17 cellular contexts compared by ENCODE assay signal in the genomic region with DNA sequence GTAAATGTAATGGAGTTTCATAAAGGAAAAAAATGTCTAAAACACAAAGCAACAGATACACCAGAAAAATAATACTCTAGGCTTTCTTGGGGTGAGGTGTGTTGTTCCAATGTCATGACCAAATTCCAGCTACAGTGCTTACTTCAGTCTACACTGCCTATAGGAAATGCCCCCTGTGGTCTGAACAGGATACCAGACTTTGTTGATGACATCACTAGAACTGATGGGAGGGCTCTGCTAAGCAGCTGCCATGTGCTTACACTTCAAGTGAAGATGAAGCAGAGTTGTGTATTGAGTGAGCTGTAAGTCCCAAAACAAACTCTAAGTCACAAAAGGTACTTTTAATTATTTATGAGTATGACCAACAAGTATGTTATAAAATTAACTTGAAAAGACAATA.
DNase-seq lines count a peak whose midpoint lies in the region; ATAC-seq, FAIRE-seq and TF ChIP-seq lines count a peak whose summit lies in the region.
"Had no signal": no experiment of that assay in that cellular context is flagged by ENCODE, and none has a peak within 500 bp of the region (broad histone marks: within the 10 kb centered on the region; RNA-seq: fewer than 3 reads in every experiment).

No MANE protein-coding gene starts in this region.

- no peak overlapping the region for H2BK5ac ChIP-seq in IMR-90 (ENCODE audit: low read depth, low read length, poor library complexity, severe bottlenecking)

- H3K4me1 ChIP-seq in HepG2 (ENCODE audit: insufficient read depth, low read length) (no peaks in the 10 kb centered on the region), right lobe of liver (peaks cover 0 to 9% (median 0%) of the 10 kb centered on the region in 4 donors), IMR-90 (ENCODE audit: control insufficient read depth, insufficient read depth, low read length) (no peaks in the 10 kb centered on the region), transverse colon (no peaks in the 10 kb centered on the region), adrenal gland (replicated peaks in 1 of 2) (no peaks in the 10 kb centered on the region)
- H3K4me1 ChIP-seq: BE2C had no signal

- dilution Hi-C loops in IMR-90 (cut with HindIII; ENCODE audit: low sequenced_read_pairs, unreplicated experiment), result no loop called here

- no peak for ATAC-seq in HepG2
- no peak for ATAC-seq in right lobe of liver
- no peak for ATAC-seq in IMR-90 (ENCODE audit: low read depth)
- ATAC-seq: GM12878 had no signal

- no peak overlapping the region for H2AFZ ChIP-seq in HepG2 (ENCODE audit: low read length)
- no peak overlapping the region for H2AFZ ChIP-seq in IMR-90 (replicated peaks; ENCODE audit: low read length, poor library complexity)
- H2AFZ ChIP-seq: GM23248 had no signal

- TF ChIP-seq POLR2A in HepG2 (IDR thresholded peaks at IDR 0.05; ENCODE audit: insufficient read depth in 1 of 2, low read depth in 2 of 2, low read length in 2 of 2) (no peak), right lobe of liver (IDR thresholded peaks at IDR 0.05) (no peak), IMR-90 (IDR thresholded peaks at IDR 0.05; ENCODE audit: low read depth, low read length) (no peak), transverse colon (IDR thresholded peaks at IDR 0.05) (no peak), adrenal gland (IDR thresholded peaks at IDR 0.05) (no peak)

- H3K9me3 ChIP-seq in HepG2 (ENCODE audit: low read length) (no peaks in the 10 kb centered on the region), right lobe of liver (no peaks in the 10 kb centered on the region), IMR-90 (ENCODE audit: control insufficient read depth, insufficient read depth, low read length) (no peaks in the 10 kb centered on the region), transverse colon (no peaks in the 10 kb centered on the region), adrenal gland (replicated peaks in 1 of 3) (no peaks in the 10 kb centered on the region)
- H3K9me3 ChIP-seq: BE2C had no signal

- H3K4ac ChIP-seq in IMR-90 (ENCODE audit: low read depth, low read length), result no peak overlapping the region

- H3K79me1 ChIP-seq in IMR-90 (ENCODE audit: low read depth in 1 of 2, low read length in 2 of 2), result no peaks in the 10 kb centered on the region

- H3K36me3 ChIP-seq in HepG2 (replicated peaks in 1 of 2; ENCODE audit: control insufficient read depth in 1 of 2, insufficient read depth in 2 of 2, low read length in 2 of 2), result no peaks in the 10 kb centered on the region
- no peaks in the 10 kb centered on the region for H3K36me3 ChIP-seq in right lobe of liver
- no peaks in the 10 kb centered on the region for H3K36me3 ChIP-seq in IMR-90 (ENCODE audit: control insufficient read depth, insufficient read depth, low read length)
- H3K36me3 ChIP-seq in transverse colon, result no peaks in the 10 kb centered on the region
- no peaks in the 10 kb centered on the region for H3K36me3 ChIP-seq in adrenal gland (replicated peaks in 1 of 2)
- H3K36me3 ChIP-seq: BE2C had no signal

- H2AK9ac ChIP-seq in IMR-90 (replicated peaks; ENCODE audit: low read depth, low read length, poor library complexity), result no peak overlapping the region

- H3K9ac ChIP-seq in HepG2 (ENCODE audit: insufficient read depth, low read depth, low read length) (no peak overlapping the region), IMR-90 (ENCODE audit: low read depth, low read length) (no peak overlapping the region)
- H3K9ac ChIP-seq: GM23248 had no signal

- H2BK15ac ChIP-seq in IMR-90 (ENCODE audit: low read depth, low read length), result no peak overlapping the region

- H3K4me2 ChIP-seq in HepG2 (ENCODE audit: low read depth, low read length), result no peak overlapping the region
- no peak overlapping the region for H3K4me2 ChIP-seq in IMR-90 (ENCODE audit: low read depth, low read length)

- intact Hi-C loops in HepG2 (cut with micrococcal nuclease; ENCODE audit: unreplicated experiment), result no loop called here
- intact Hi-C loops in right lobe of liver (cut with DNase I), result no loop called here
- intact Hi-C loops in IMR-90 (cut with micrococcal nuclease), result no loop called here
- intact Hi-C loops in transverse colon (cut with DNase I; ENCODE audit: low total_unique reads), result no loop called here
- intact Hi-C loops in adrenal gland (cut with DNase I), result no loop called here

- no peak overlapping the region for H4K5ac ChIP-seq in IMR-90 (ENCODE audit: low read depth, low read length)

- no peak overlapping the region for H2AK5ac ChIP-seq in IMR-90 (ENCODE audit: low read depth, low read length)

- H2BK20ac ChIP-seq in IMR-90 (ENCODE audit: low read depth, low read length), result no peak overlapping the region

- TF ChIP-seq RAD21 in HepG2 (CRISPR knock-in tag; IDR thresholded peaks at IDR 0.05) (no peak), IMR-90 (IDR thresholded peaks at IDR 0.05; ENCODE audit: low read length) (no peak)

- H3K4me3 ChIP-seq in HepG2 (replicated peaks in 1 of 3; ENCODE audit: insufficient read depth in 1 of 3, low read depth in 2 of 3, low read length in 3 of 3) (no peak overlapping the region), right lobe of liver (no peak overlapping the region), IMR-90 (ENCODE audit: insufficient read depth, low read depth, low read length) (no peak overlapping the region), transverse colon (no peak overlapping the region), adrenal gland (no peak overlapping the region)
- H3K4me3 ChIP-seq: GM12878, GM23248 had no signal

- no peak overlapping the region for H3K27ac ChIP-seq in HepG2 (ENCODE audit: extremely low read length, insufficient read depth, low read length)
- no peak overlapping the region for H3K27ac ChIP-seq in right lobe of liver
- no peak overlapping the region for H3K27ac ChIP-seq in IMR-90 (ENCODE audit: insufficient read depth, low read length)
- H3K27ac ChIP-seq in transverse colon, result no peak overlapping the region
- H3K27ac ChIP-seq in adrenal gland, result no peak overlapping the region
- H3K27ac ChIP-seq: GM23248, HL-60, RWPE1 had no signal

- CTCF ChIA-PET in HepG2 (lab: Yijun Ruan, JAX; ENCODE audit: low intra/inter-chr PET ratio, low total read pairs), result no interaction called here
- CTCF ChIA-PET in IMR-90 (lab: Yijun Ruan, JAX), result no interaction called here

- no peaks in the 10 kb centered on the region for H3K9me1 ChIP-seq in IMR-90 (ENCODE audit: insufficient read depth, low read length)

- H4K8ac ChIP-seq in IMR-90 (ENCODE audit: low read depth in 2 of 2, low read length in 2 of 2), result no peak overlapping the region

- H4K20me1 ChIP-seq in HepG2 (ENCODE audit: insufficient read depth, low read length), result no peaks in the 10 kb centered on the region
- no peaks in the 10 kb centered on the region for H4K20me1 ChIP-seq in IMR-90 (ENCODE audit: insufficient read depth, low read length)

- DNase-seq in HepG2 (ENCODE audit: low spot score) (no peak), right lobe of liver (no peak), IMR-90 (peak; percentile 4), amniotic epithelial cell (ENCODE audit: low read depth) (peak; percentile 6), renal cortical epithelial cell (ENCODE audit: low read depth) (peak; percentile 44), transverse colon (no peak), activated T-cell treated with anti-CD3 and anti-CD28 coated beads for 4 hours (no peak), adrenal gland (no peak)
- DNase-seq: BE2C; CD4-positive, alpha-beta memory T cell; GM23248; HFFc6; T-helper 9 cell had no signal

- FAIRE-seq in HepG2 (lab: Jason Lieb, UNC), result no peak
- FAIRE-seq: GM12878, GM19239 had no signal

- H3K79me2 ChIP-seq in HepG2 (ENCODE audit: insufficient read depth, low read length), result no peaks in the 10 kb centered on the region

- no peak overlapping the region for H3K18ac ChIP-seq in IMR-90 (ENCODE audit: low read depth, low read length)

- no peak overlapping the region for H2BK120ac ChIP-seq in IMR-90 (ENCODE audit: low read depth, low read length)

- TF ChIP-seq EP300 in HepG2 (IDR thresholded peaks at IDR 0.05; ENCODE audit: low read depth in 2 of 2, low read length in 2 of 2) (no peak), HepG2 (CRISPR knock-in tag; IDR thresholded peaks at IDR 0.05; ENCODE audit: borderline replicate concordance) (no peak), transverse colon (IDR thresholded peaks at IDR 0.05; ENCODE audit: low read depth) (no peak)

- in situ Hi-C loops in HepG2 (cut with HindIII; ENCODE audit: extremely low pct_ligation_motif_present, low pct_unique_long_range_greater_than_20kb), result no loop called here
- in situ Hi-C loops in IMR-90 (cut with MboI; ENCODE audit: low sequenced_read_pairs), result no loop called here
- in situ Hi-C loops in transverse colon (cut with MboI; ENCODE audit: low pct_ligation_motif_present in 1 of 4, low pct_unique_long_range_greater_than_20kb in 1 of 4, low sequenced_read_pairs in 3 of 4), result no loop called here

- H4K91ac ChIP-seq in IMR-90 (ENCODE audit: insufficient read depth, low read depth, low read length), result no peak overlapping the region

- no peak overlapping the region for H3K23ac ChIP-seq in IMR-90 (ENCODE audit: low read depth, low read length)

- POLR2A ChIA-PET in HepG2 (lab: Yijun Ruan, JAX), result no interaction called here
- POLR2A ChIA-PET in IMR-90 (lab: Charles Lee; ENCODE audit: unreplicated experiment), result no interaction called here

- no peak overlapping the region for H3K56ac ChIP-seq in IMR-90 (ENCODE audit: extremely low read depth, insufficient read depth, low read length)

- TF ChIP-seq CTCF in HepG2 (CRISPR knock-in tag; IDR thresholded peaks at IDR 0.05), result no peak
- TF ChIP-seq CTCF in right lobe of liver (IDR thresholded peaks at IDR 0.05), result no peak
- TF ChIP-seq CTCF in IMR-90 (conservative IDR thresholded peaks at IDR 0.05; ENCODE audit: low read depth, low read length), result no peak
- TF ChIP-seq CTCF in transverse colon (IDR thresholded peaks at IDR 0.05), result no peak
- TF ChIP-seq CTCF in adrenal gland (IDR thresholded peaks at IDR 0.05), result no peak

- H3K14ac ChIP-seq in IMR-90 (replicated peaks; ENCODE audit: low read depth, low read length), result no peak overlapping the region

- H3K27me3 ChIP-seq in HepG2 (ENCODE audit: control insufficient read depth in 1 of 2, insufficient read depth in 2 of 2, low read length in 2 of 2) (no peaks in the 10 kb centered on the region), right lobe of liver (no peaks in the 10 kb centered on the region), IMR-90 (ENCODE audit: control insufficient read depth, insufficient read depth, low read length) (peaks cover 4% of the 10 kb centered on the region; the same call in 1 of the 2 replicates), transverse colon (no peaks in the 10 kb centered on the region), adrenal gland (no peaks in the 10 kb centered on the region)
- H3K27me3 ChIP-seq: BE2C had no signal

- BruUV-seq in HepG2 (replicated peaks; lab: Mats Ljungman, UMichigan) (no TSS peak), IMR-90 (replicated peaks; lab: Mats Ljungman, UMichigan) (no TSS peak)

TF ChIP-seq in HepG2, 621 proteins besides CTCF, POLR2A, EP300 and RAD21 (continues in another document):
- TF ChIP-seq NBN (conservative IDR thresholded peaks at IDR 0.05) (no peak), CREB1 (IDR thresholded peaks at IDR 0.05) (peak; percentile 33; the same call in 1 of the 2 replicates), CREB1 (CRISPR knock-in tag; IDR thresholded peaks at IDR 0.05) (no peak)

Comparison
In these comparisons a context has a peak if more than half of its experiments do, and no peak if none do; other contexts are left out.
1. DNase-seq: peak in IMR-90 (single experiment), amniotic epithelial cell (single experiment) and renal cortical epithelial cell (single experiment); none in HepG2 (single experiment), right lobe of liver (0 of 3), transverse colon (single experiment), activated T-cell treated with anti-CD3 and anti-CD28 coated beads for 4 hours (single experiment) and adrenal gland (0 of 7).